ENCODE assay signal across 16 cellular contexts in genomic region chr1:108113496-108113895, GRCh38.
DNase-seq lines count a peak whose midpoint lies in the region; ATAC-seq and TF ChIP-seq lines count a peak whose summit lies in the region.
"Had no signal": no experiment of that assay in that cellular context is flagged by ENCODE, and none has a peak within 500 bp of the region (broad histone marks: within the 10 kb centered on the region; RNA-seq: fewer than 3 reads in every experiment).

No MANE protein-coding gene starts in this region.

- H3K27ac Mint-ChIP-seq in type B pancreatic cell (no peak overlapping the region), GM23338 (no peak overlapping the region)

- TF ChIP-seq CTCF in right atrium auricular region (IDR thresholded peaks at IDR 0.05) (no peak), foreskin keratinocyte (conservative IDR thresholded peaks at IDR 0.05) (no peak), type B pancreatic cell (conservative IDR thresholded peaks at IDR 0.05) (no peak), GM23338 (conservative IDR thresholded peaks at IDR 0.05; ENCODE audit: low read depth in 2 of 2) (no peak)

- peaks cover 4% of the 10 kb centered on the region for H3K9me3 Mint-ChIP-seq in type B pancreatic cell
- H3K9me3 Mint-ChIP-seq in GM23338 = no peaks in the 10 kb centered on the region

- H3K4me3 Mint-ChIP-seq in type B pancreatic cell = no peak overlapping the region
- H3K4me3 Mint-ChIP-seq in GM23338 = no peak overlapping the region

- H3K36me3 ChIP-seq in right atrium auricular region (no peaks in the 10 kb centered on the region), GM23338 (ENCODE audit: insufficient read depth) (no peaks in the 10 kb centered on the region)
- H3K36me3 ChIP-seq: HAP-1 had no signal

- H2AFZ ChIP-seq in GM23338 = no peak overlapping the region

- H3K27me3 Mint-ChIP-seq in type B pancreatic cell (peaks cover 2% of the 10 kb centered on the region), GM23338 (ENCODE audit: insufficient read depth, low read depth, poor library complexity) (no peaks in the 10 kb centered on the region)

- no peaks in the 10 kb centered on the region for H3K4me1 Mint-ChIP-seq in type B pancreatic cell (ENCODE audit: unreplicated experiment)
- no peaks in the 10 kb centered on the region for H3K4me1 Mint-ChIP-seq in GM23338

- peaks cover 0 to 6% of the 10 kb centered on the region in 2 donors for H3K4me1 ChIP-seq in right atrium auricular region
- peaks cover under 1% of the 10 kb centered on the region for H3K4me1 ChIP-seq in foreskin keratinocyte
- no peaks in the 10 kb centered on the region for H3K4me1 ChIP-seq in GM23338 (ENCODE audit: insufficient read depth)
- H3K4me1 ChIP-seq: HAP-1 had no signal

- DNase-seq in left ventricle myocardium superior = peak; percentile 36
- no peak for DNase-seq in right atrium auricular region (ENCODE audit: low spot score)
- peak; percentile 41 for DNase-seq in RPMI7951 (ENCODE audit: low read depth)
- DNase-seq in foreskin keratinocyte = peak in 1 of 2 donors; percentile 52
- DNase-seq in type B pancreatic cell (ENCODE audit: extremely low spot score, unreplicated experiment) = no peak
- DNase-seq in GM23338 (ENCODE audit: low spot score) = no peak
- DNase-seq: DMS79 treated with DMSO at 0.1 percent for 48 hours, NCI-H1105, NCI-H1694, NCI-H2081 treated with DMSO at 0.1 percent for 48 hours, SHP77 had no signal

- H3F3A ChIP-seq in GM23338 (replicated peaks; ENCODE audit: low read depth) = no peaks in the 10 kb centered on the region

- H3K36me3 Mint-ChIP-seq in type B pancreatic cell = no peaks in the 10 kb centered on the region
- no peaks in the 10 kb centered on the region; the same call in 2 of the 3 replicates for H3K36me3 Mint-ChIP-seq in GM23338 (ENCODE audit: low read depth)

- no peak overlapping the region for H3K27ac ChIP-seq in right atrium auricular region
- no peak overlapping the region for H3K27ac ChIP-seq in foreskin keratinocyte
- H3K27ac ChIP-seq in GM23338 (ENCODE audit: low read depth) = no peak overlapping the region
- H3K27ac ChIP-seq: C4-2B, SK-N-MC had no signal

- H3K4me2 ChIP-seq in GM23338 = no peak overlapping the region

- no peaks in the 10 kb centered on the region for H3K79me2 ChIP-seq in GM23338 (replicated peaks; ENCODE audit: insufficient read depth)

- ATAC-seq in left ventricle myocardium superior = peak; percentile 55
- ATAC-seq in foreskin keratinocyte = peak; percentile 29
- no peak for ATAC-seq in GM23338
- no peak for ATAC-seq in activated CD4-positive, CD25-positive, alpha-beta regulatory T cell treated with anti-CD3 and anti-CD28 coated beads, Interleukin-2, amount 50 U/mL, for 24 hours
- ATAC-seq: Panc1 had no signal

- H3K27me3 ChIP-seq in right atrium auricular region (no peaks in the 10 kb centered on the region), foreskin keratinocyte (no peaks in the 10 kb centered on the region), GM23338 (ENCODE audit: insufficient read depth) (no peaks in the 10 kb centered on the region)

- H3K4me3 ChIP-seq in right atrium auricular region = no peak overlapping the region
- no peak overlapping the region for H3K4me3 ChIP-seq in GM23338
- H3K4me3 ChIP-seq: HAP-1, SK-N-MC had no signal

- H3K9me3 ChIP-seq in right atrium auricular region = no peaks in the 10 kb centered on the region
- H3K9me3 ChIP-seq: HAP-1 had no signal

- H4K20me1 ChIP-seq in GM23338 (replicated peaks; ENCODE audit: insufficient read depth) = no peaks in the 10 kb centered on the region

- H3K9me2 ChIP-seq in GM23338 (ENCODE audit: insufficient read depth) = no peaks in the 10 kb centered on the region; the same call in 1 of the 2 replicates

- intact Hi-C loops in left ventricle myocardium superior (cut with micrococcal nuclease) = no loop called here

TF ChIP-seq in GM23338, 12 proteins besides CTCF, POLR2A, EP300 and RAD21 (continues in another document):
- TF ChIP-seq ETS1 (IDR thresholded peaks at IDR 0.05) (no peak), STAT1 (IDR thresholded peaks at IDR 0.05; ENCODE audit: unreplicated experiment) (no peak), EZH2 (IDR thresholded peaks at IDR 0.05; ENCODE audit: low read depth, unreplicated experiment) (no peak), ZNF462 (CRISPR knock-in tag; IDR thresholded peaks at IDR 0.05) (no peak), POLR2AphosphoS5 (IDR thresholded peaks at IDR 0.05; ENCODE audit: low read depth) (no peak), ZNF331 (CRISPR knock-in tag; IDR thresholded peaks at IDR 0.05; ENCODE audit: low read depth) (no peak), EZH2phosphoT487 (IDR thresholded peaks at IDR 0.05; ENCODE audit: unreplicated experiment) (no peak), ZNF114 (CRISPR knock-in tag; IDR thresholded peaks at IDR 0.05) (no peak), JUNB (IDR thresholded peaks at IDR 0.05; ENCODE audit: unreplicated experiment) (no peak), CREB1 (CRISPR knock-in tag; IDR thresholded peaks at IDR 0.05; ENCODE audit: low read depth) (no peak), NANOG (IDR thresholded peaks at IDR 0.05; ENCODE audit: borderline replicate concordance) (no peak)

Comparison
In these comparisons a context has a peak if more than half of its experiments do, and no peak if none do; other contexts are left out.
1. DNase-seq: peak in left ventricle myocardium superior (single experiment) and RPMI7951 (single experiment); none in right atrium auricular region (single experiment), type B pancreatic cell (single experiment) and GM23338 (single experiment).
2. ATAC-seq: peak in left ventricle myocardium superior (single experiment) and foreskin keratinocyte (single experiment); none in GM23338 (single experiment) and activated CD4-positive, CD25-positive, alpha-beta regulatory T cell treated with anti-CD3 and anti-CD28 coated beads, Interleukin-2, amount 50 U/mL, for 24 hours (0 of 2).